In genomic region chr6:6392214-6393068, GRCh38 we compare ENCODE assay signal across 14 cellular contexts.
DNase-seq lines count a peak whose midpoint lies in the region; ATAC-seq and TF ChIP-seq lines count a peak whose summit lies in the region.
"Had no signal": no experiment of that assay in that cellular context is flagged by ENCODE, and none has a peak within 500 bp of the region (broad histone marks: within the 10 kb centered on the region; RNA-seq: fewer than 3 reads in every experiment).

No MANE protein-coding gene starts in this region.

- no peak for TF ChIP-seq CTCF in GM12865 (IDR thresholded peaks at IDR 0.05; ENCODE audit: insufficient read depth, low read depth, low read length, missing control alignments)
- TF ChIP-seq CTCF in MCF 10A (IDR thresholded peaks at IDR 0.05; ENCODE audit: unreplicated experiment) = no peak

- no peaks in the 10 kb centered on the region for H3K4me1 Mint-ChIP-seq in MCF 10A (ENCODE audit: insufficient read depth, unreplicated experiment)

- ATAC-seq in GM19397 (IDR thresholded peaks at IDR 0.05; ENCODE audit: unreplicated experiment) = peak; percentile 72
- ATAC-seq in HG02870 (IDR thresholded peaks at IDR 0.05; ENCODE audit: unreplicated experiment) = peak; percentile 50
- peak; percentile 41 for ATAC-seq in HG03565 (IDR thresholded peaks at IDR 0.05; ENCODE audit: unreplicated experiment)
- ATAC-seq: body of pancreas had no signal

- no peaks in the 10 kb centered on the region for H3K27me3 Mint-ChIP-seq in MCF 10A (ENCODE audit: insufficient read depth, unreplicated experiment)

- H3K27ac Mint-ChIP-seq in MCF 10A (ENCODE audit: low read depth, unreplicated experiment) = no peak overlapping the region
- H3K27ac Mint-ChIP-seq: nephron had no signal

- intact Hi-C loops in MCF 10A (cut with micrococcal nuclease) = no loop called here

- H3K9me3 Mint-ChIP-seq in MCF 10A (ENCODE audit: unreplicated experiment) = no peaks in the 10 kb centered on the region
- H3K9me3 Mint-ChIP-seq: nephron had no signal

- CTCF ChIA-PET in MCF 10A (lab: Yijun Ruan, JAX) = interaction anchor here (0.6 kb wide), 1 partner anchor 334 kb away, joined by 3 read pairs; no protein-coding TSS in a partner anchor

- peaks cover 6% of the 10 kb centered on the region for H3K36me3 Mint-ChIP-seq in MCF 10A (ENCODE audit: insufficient read depth, unreplicated experiment)

- no TSS peak for BruUV-seq in MCF 10A (replicated peaks; lab: Mats Ljungman, UMichigan)

- no peak overlapping the region for H3K4me3 Mint-ChIP-seq in MCF 10A (ENCODE audit: unreplicated experiment)
- H3K4me3 Mint-ChIP-seq: nephron had no signal

- DNase-seq in GM12865 (ENCODE audit: low read depth) = peak; percentile 94
- no peak for DNase-seq in Kasumi-1 (lab: John Stamatoyannopoulos, UW)
- DNase-seq in MCF 10A (ENCODE audit: unreplicated experiment) = no peak
- DNase-seq in NCI-H2081 treated with DMSO at 0.1 percent for 48 hours (lab: John Stamatoyannopoulos, UW) = no peak
- DNase-seq in middle frontal gyrus (ENCODE audit: extremely low spot score, low spot score) = no peak
- DNase-seq: activated CD8-positive, alpha-beta memory T cell treated with anti-CD3 and anti-CD28 coated beads, Interleukin-2, amount 50 U/mL, for 4 hours; body of pancreas; esophagus squamous epithelium; KG1; NCI-H524 had no signal

- H3K4me3 ChIP-seq in GM12865 (ENCODE audit: low read depth, low read length) = peak overlapping the region; percentile 16
- H3K4me3 ChIP-seq: body of pancreas, esophagus squamous epithelium had no signal

- POLR2A ChIA-PET in MCF 10A (lab: Yijun Ruan, JAX) = no interaction called here
